In the genomic region with DNA sequence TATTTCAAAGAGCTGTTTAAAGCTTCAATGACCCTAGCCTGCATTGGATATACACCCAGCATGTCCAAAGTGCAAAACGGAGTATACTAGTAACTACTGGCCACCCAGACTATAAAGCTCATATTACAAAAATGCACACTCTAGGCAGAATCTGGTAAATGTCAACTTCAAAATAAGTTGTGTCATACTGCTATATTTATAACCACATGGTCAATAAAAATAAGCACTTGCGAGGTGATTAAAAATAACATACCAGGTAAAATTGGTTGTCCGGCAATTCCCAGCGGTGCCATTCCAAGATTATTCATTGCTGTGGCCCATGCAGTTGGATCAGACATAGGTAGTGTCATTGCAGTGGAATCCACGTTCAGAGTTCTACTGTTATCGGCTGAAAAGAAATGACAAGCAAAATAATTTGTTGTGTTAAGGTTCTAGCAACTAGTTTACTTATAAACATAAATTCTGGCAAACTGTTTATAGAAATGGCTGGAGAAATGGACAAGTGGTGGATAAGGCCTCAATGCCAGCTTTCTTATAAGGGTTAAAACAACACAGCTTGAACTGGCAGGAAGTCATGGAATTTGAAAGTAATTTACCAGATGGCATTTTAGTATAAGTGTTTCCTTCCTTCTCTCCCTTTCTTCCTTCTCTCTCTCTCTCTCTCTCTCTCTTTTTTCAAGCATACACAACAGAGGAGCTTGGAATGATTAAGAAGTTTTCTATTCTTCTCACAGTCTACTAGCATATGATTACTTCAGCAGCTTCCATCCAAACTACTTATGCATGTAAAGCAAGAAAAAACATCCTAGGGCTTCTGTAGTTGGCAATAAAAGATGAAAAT, we compare ENCODE assay signal across 24 cellular contexts.
DNase-seq lines count a peak whose midpoint lies in the region; ATAC-seq and TF ChIP-seq lines count a peak whose summit lies in the region.
"Had no signal": no experiment of that assay in that cellular context is flagged by ENCODE, and none has a peak within 500 bp of the region (broad histone marks: within the 10 kb centered on the region; RNA-seq: fewer than 3 reads in every experiment).

No MANE protein-coding gene starts in this region.

- no peak overlapping the region for H3K4me3 ChIP-seq in HEK293 (ENCODE audit: low read depth, low read length)
- H3K4me3 ChIP-seq in right lobe of liver: no peak overlapping the region
- H3K4me3 ChIP-seq: cardiac muscle cell, dorsolateral prefrontal cortex, transverse colon had no signal

- DNase-seq in cerebellar cortex (ENCODE audit: low spot score) (peak; percentile 6), right lobe of liver (no peak), COR-L47 (lab: John Stamatoyannopoulos, UW) (no peak), G401 (ENCODE audit: low spot score) (no peak)
- DNase-seq: 8988T; activated CD4-positive, alpha-beta T cell treated with anti-CD3 and anti-CD28 coated beads for 48 hours; activated effector memory CD4-positive, alpha-beta T cell treated with anti-CD3 and anti-CD28 coated beads, Interleukin-2, amount 50 U/mL, for 16 hours; DMS 273 treated with DMSO at 0.1 percent for 48 hours; dorsolateral prefrontal cortex; heart left ventricle; NCI-H1092 treated with DMSO at 0.1 percent for 48 hours; NCI-H2081 treated with DMSO at 0.1 percent for 48 hours; NCI-H510A treated with DMSO at 0.1 percent for 48 hours; nucleus accumbens; right cardiac atrium; RPMI8226; stimulated activated naive CD4-positive, alpha-beta T cell; transverse colon had no signal

- CTCF ChIA-PET in HEK293 (lab: Yijun Ruan, JAX): interaction anchor here (0.6 kb wide), 1 partner anchor 14 kb away, joined by 3 read pairs; no protein-coding TSS in a partner anchor

- ATAC-seq in right lobe of liver (peak; percentile 30 to 47 (median 40)), HG03159 (IDR thresholded peaks at IDR 0.05; ENCODE audit: unreplicated experiment) (no peak), GM21515 (IDR thresholded peaks at IDR 0.05; ENCODE audit: unreplicated experiment) (no peak)
- ATAC-seq: heart left ventricle, right cardiac atrium had no signal

- 56% methylated on average over 6 of the region's 6 CpGs for WGBS in right lobe of liver (ENCODE audit: insufficient coverage, low coverage, low lambda C conversion rate, missing lambda C conversion rate)

- TF ChIP-seq CTCF in 22Rv1 (IDR thresholded peaks at IDR 0.05) (no peak), HEK293 (tag by site-specific recombination; IDR thresholded peaks at IDR 0.05) (no peak), right lobe of liver (IDR thresholded peaks at IDR 0.05) (no peak)

- in situ Hi-C loops in G401 (cut with HindIII; ENCODE audit: low sequenced_read_pairs): no loop called here

- no peaks in the 10 kb centered on the region for H3K27me3 ChIP-seq in right lobe of liver
- H3K27me3 ChIP-seq: cardiac muscle cell, heart left ventricle, transverse colon had no signal

- 0 out of 2 replicates have a peak overlapping the region, but pooled peaks have one; percentile 6 for H3K27ac ChIP-seq in 22Rv1
- no peak overlapping the region for H3K27ac ChIP-seq in HEK293 (ENCODE audit: extremely low read depth, low read depth, low read length)
- H3K27ac ChIP-seq in right lobe of liver: no peak overlapping the region
- H3K27ac ChIP-seq: C4-2B, dorsolateral prefrontal cortex, transverse colon had no signal

- no peaks in the 10 kb centered on the region for H3K36me3 ChIP-seq in HEK293 (ENCODE audit: control insufficient read depth in 2 of 2, insufficient read depth in 1 of 2, low read length in 2 of 2)
- H3K36me3 ChIP-seq in right lobe of liver: no peaks in the 10 kb centered on the region
- H3K36me3 ChIP-seq: cardiac muscle cell, transverse colon had no signal

- POLR2A ChIA-PET in HEK293 (lab: Yijun Ruan, JAX): no interaction called here

- no peaks in the 10 kb centered on the region for H3K4me1 ChIP-seq in HEK293 (ENCODE audit: control insufficient read depth, insufficient read depth, low read length)
- peaks cover 0 to 7% (median 0%) of the 10 kb centered on the region in 4 donors for H3K4me1 ChIP-seq in right lobe of liver
- H3K4me1 ChIP-seq: transverse colon had no signal

- intact Hi-C loops in right lobe of liver (cut with DNase I): no loop called here

- H3K9me3 ChIP-seq in HEK293 (ENCODE audit: control insufficient read depth, insufficient read depth, low read depth, low read length): no peaks in the 10 kb centered on the region
- H3K9me3 ChIP-seq in right lobe of liver: no peaks in the 10 kb centered on the region
- H3K9me3 ChIP-seq: heart left ventricle, transverse colon had no signal

- no peak for TF ChIP-seq POLR2A in right lobe of liver (IDR thresholded peaks at IDR 0.05)

TF ChIP-seq in HEK293, 187 proteins besides CTCF, POLR2A, EP300 and RAD21 (continues in another document):
- TF ChIP-seq ZBTB48 (tag by site-specific recombination; IDR thresholded peaks at IDR 0.05): no peak
- TF ChIP-seq ZNF777 (tag by site-specific recombination; IDR thresholded peaks at IDR 0.05; ENCODE audit: borderline replicate concordance): no peak
- TF ChIP-seq ZNF366 (tag by site-specific recombination; conservative IDR thresholded peaks at IDR 0.05): peak; percentile 73
- TF ChIP-seq ZNF558 (tag by site-specific recombination; IDR thresholded peaks at IDR 0.05): no peak
- 0 out of 2 replicates have a peak, but pooled peaks have one; percentile 21 for TF ChIP-seq ZBTB17 (tag by site-specific recombination; IDR thresholded peaks at IDR 0.05)
- TF ChIP-seq, protein P1, sequence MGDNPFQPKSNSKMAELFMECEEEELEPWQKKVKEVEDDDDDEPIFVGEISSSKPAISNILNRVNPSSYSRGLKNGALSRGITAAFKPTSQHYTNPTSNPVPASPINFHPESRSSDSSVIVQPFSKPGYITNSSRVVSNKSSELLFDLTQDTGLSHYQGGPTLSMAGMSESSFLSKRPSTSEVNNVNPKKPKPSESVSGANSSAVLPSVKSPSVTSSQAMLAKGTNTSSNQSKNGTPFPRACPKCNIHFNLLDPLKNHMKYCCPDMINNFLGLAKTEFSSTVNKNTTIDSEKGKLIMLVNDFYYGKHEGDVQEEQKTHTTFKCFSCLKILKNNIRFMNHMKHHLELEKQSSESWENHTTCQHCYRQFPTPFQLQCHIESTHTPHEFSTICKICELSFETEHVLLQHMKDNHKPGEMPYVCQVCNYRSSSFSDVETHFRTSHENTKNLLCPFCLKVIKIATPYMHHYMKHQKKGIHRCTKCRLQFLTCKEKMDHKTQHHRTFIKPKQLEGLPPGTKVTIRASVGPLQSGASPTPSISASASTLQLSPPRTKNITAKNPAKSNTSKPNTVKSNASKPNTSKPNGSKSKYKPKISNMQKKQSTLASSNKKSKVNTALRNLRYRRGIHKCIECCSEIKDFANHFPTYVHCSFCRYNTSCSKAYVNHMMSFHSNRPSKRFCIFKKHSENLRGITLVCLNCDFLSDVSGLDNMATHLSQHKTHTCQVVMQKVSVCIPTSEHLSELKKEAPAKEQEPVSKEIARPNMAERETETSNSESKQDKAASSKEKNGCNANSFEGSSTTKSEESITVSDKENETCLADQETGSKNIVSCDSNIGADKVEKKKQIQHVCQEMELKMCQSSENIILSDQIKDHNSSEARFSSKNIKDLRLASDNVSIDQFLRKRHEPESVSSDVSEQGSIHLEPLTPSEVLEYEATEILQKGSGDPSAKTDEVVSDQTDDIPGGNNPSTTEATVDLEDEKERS (tag by site-specific recombination; IDR thresholded peaks at IDR 0.05): no peak
- no peak for TF ChIP-seq ZNF292 (tag by site-specific recombination; IDR thresholded peaks at IDR 0.05; ENCODE audit: borderline replicate concordance, low read depth)
- no peak for TF ChIP-seq ZNF16 (tag by site-specific recombination; IDR thresholded peaks at IDR 0.05; ENCODE audit: low read depth)
- TF ChIP-seq PRDM1 (tag by site-specific recombination; IDR thresholded peaks at IDR 0.05): peak; percentile 68
- TF ChIP-seq ZNF585B (tag by site-specific recombination; IDR thresholded peaks at IDR 0.05): no peak
- no peak for TF ChIP-seq ZNF140 (tag by site-specific recombination; IDR thresholded peaks at IDR 0.05)
- TF ChIP-seq REPIN1 (tag by site-specific recombination; IDR thresholded peaks at IDR 0.05; ENCODE audit: low read depth): no peak
- TF ChIP-seq, protein P2, sequence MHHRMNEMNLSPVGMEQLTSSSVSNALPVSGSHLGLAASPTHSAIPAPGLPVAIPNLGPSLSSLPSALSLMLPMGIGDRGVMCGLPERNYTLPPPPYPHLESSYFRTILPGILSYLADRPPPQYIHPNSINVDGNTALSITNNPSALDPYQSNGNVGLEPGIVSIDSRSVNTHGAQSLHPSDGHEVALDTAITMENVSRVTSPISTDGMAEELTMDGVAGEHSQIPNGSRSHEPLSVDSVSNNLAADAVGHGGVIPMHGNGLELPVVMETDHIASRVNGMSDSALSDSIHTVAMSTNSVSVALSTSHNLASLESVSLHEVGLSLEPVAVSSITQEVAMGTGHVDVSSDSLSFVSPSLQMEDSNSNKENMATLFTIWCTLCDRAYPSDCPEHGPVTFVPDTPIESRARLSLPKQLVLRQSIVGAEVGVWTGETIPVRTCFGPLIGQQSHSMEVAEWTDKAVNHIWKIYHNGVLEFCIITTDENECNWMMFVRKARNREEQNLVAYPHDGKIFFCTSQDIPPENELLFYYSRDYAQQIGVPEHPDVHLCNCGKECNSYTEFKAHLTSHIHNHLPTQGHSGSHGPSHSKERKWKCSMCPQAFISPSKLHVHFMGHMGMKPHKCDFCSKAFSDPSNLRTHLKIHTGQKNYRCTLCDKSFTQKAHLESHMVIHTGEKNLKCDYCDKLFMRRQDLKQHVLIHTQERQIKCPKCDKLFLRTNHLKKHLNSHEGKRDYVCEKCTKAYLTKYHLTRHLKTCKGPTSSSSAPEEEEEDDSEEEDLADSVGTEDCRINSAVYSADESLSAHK (tag by site-specific recombination; IDR thresholded peaks at IDR 0.05): peak; percentile 58; the same call in 1 of the 2 replicates
- TF ChIP-seq ZNF391 (tag by site-specific recombination; IDR thresholded peaks at IDR 0.05; ENCODE audit: borderline replicate concordance, low read depth): no peak

Comparison
In these comparisons a context has a peak if more than half of its experiments do, and no peak if none do; other contexts are left out.
1. ATAC-seq: peak in right lobe of liver (4 of 4); none in HG03159 (single experiment) and GM21515 (single experiment).